8 cellular contexts compared by ENCODE assay signal in genomic region chr4:48015678-48016077, GRCh38. TPM values are rescaled to one million over a fixed set of nuclear protein-coding genes. Genes with fewer than 3 reads are reported as not detected.
DNase-seq lines count a peak whose midpoint lies in the region; ATAC-seq lines count a peak whose summit lies in the region.

No MANE protein-coding gene starts in this region.

- H3K27ac Mint-ChIP-seq in activated CD4-positive, alpha-beta T cell treated with anti-CD3 and anti-CD28 coated beads for 36 hours = peak overlapping the region; percentile 14
- H3K27ac Mint-ChIP-seq in activated T-helper 1 cell treated with anti-CD3 and anti-CD28 coated beads, Interleukin-12 subunit alpha, Interleukin-12 subunit beta, Interleukin-2, Interleukin-4 antibody, amounts not matched to agents 30 ng/mL and 10 ng/mL and 1 ng/mL, durations not matched to agents 14 hours and 24 hours and 36 hours = no peak overlapping the region
- H3K27ac Mint-ChIP-seq in immature natural killer cell = no peak overlapping the region
- H3K27ac Mint-ChIP-seq in stimulated activated naive CD8-positive, alpha-beta T cell treated with anti-CD3 and anti-CD28 coated beads, Interleukin-15, amount 100 ng/mL, for 72 hours = no peak overlapping the region

- POLR2A ChIA-PET in activated CD4-positive, alpha-beta T cell treated with anti-CD3 and anti-CD28 coated beads for 36 hours (lab: Charles Lee) = no interaction called here

- intact Hi-C loops in activated CD4-positive, alpha-beta T cell treated with anti-CD3 and anti-CD28 coated beads for 36 hours (cut with DNase I, micrococcal nuclease) = loop anchor here (1.0 to 5.0 kb wide), 4 partner anchors 72 to 325 kb away; partner anchors contain the start of genes NFXL1 (in 1 of the 2), SLAIN2 (in 1 of the 2) and TEC (in 1 of the 2)
- intact Hi-C loops in activated T-helper 1 cell treated with anti-CD3 and anti-CD28 coated beads, Interleukin-12 subunit alpha, Interleukin-12 subunit beta, Interleukin-2, Interleukin-4 antibody, amounts not matched to agents 30 ng/mL and 10 ng/mL and 1 ng/mL, durations not matched to agents 14 hours and 24 hours and 36 hours (cut with micrococcal nuclease) = loop anchor here (1.0 to 10.0 kb wide), 6 partner anchors 12 to 551 kb away; partner anchors contain the start of genes COMMD8, NFXL1 and TEC

- DNase-seq in activated CD4-positive, alpha-beta T cell treated with anti-CD3 and anti-CD28 coated beads for 36 hours = no peak
- no peak for DNase-seq in activated CD4-positive, alpha-beta T cell treated with anti-CD3 and anti-CD28 coated beads, Interleukin-2, amount 50 U/mL, for 4 hours
- no peak for DNase-seq in activated T-helper 1 cell treated with anti-CD3 and anti-CD28 coated beads, Interleukin-12 subunit alpha, Interleukin-12 subunit beta, Interleukin-2, Interleukin-4 antibody, amounts not matched to agents 30 ng/mL and 10 ng/mL and 1 ng/mL, durations not matched to agents 14 hours and 24 hours and 36 hours (ENCODE audit: low spot score)
- DNase-seq in immature natural killer cell = no peak
- no peak for DNase-seq in stimulated activated naive CD8-positive, alpha-beta T cell treated with anti-CD3 and anti-CD28 coated beads, Interleukin-15, amount 100 ng/mL, for 72 hours
- no peak for DNase-seq in HUDEP-2 (lab: John Stamatoyannopoulos, UW; ENCODE audit: unreplicated experiment in 76 of 76)
- DNase-seq in SIG-M5 (lab: John Stamatoyannopoulos, UW) = no peak

- no peak for ATAC-seq in activated CD4-positive, alpha-beta T cell treated with anti-CD3 and anti-CD28 coated beads for 36 hours
- ATAC-seq in stimulated activated naive CD8-positive, alpha-beta T cell treated with anti-CD3 and anti-CD28 coated beads, Interleukin-15, amount 100 ng/mL, for 72 hours = no peak
- ATAC-seq in HG03457 (IDR thresholded peaks at IDR 0.05; ENCODE audit: unreplicated experiment) = no peak

- peaks cover 24% of the 10 kb centered on the region for H3K4me1 Mint-ChIP-seq in activated CD4-positive, alpha-beta T cell treated with anti-CD3 and anti-CD28 coated beads for 36 hours
- H3K4me1 Mint-ChIP-seq in activated T-helper 1 cell treated with anti-CD3 and anti-CD28 coated beads, Interleukin-12 subunit alpha, Interleukin-12 subunit beta, Interleukin-2, Interleukin-4 antibody, amounts not matched to agents 30 ng/mL and 10 ng/mL and 1 ng/mL, durations not matched to agents 14 hours and 24 hours and 36 hours (ENCODE audit: low read depth) = peaks cover 6% of the 10 kb centered on the region
- H3K4me1 Mint-ChIP-seq in immature natural killer cell = peaks cover 8 to 12% of the 10 kb centered on the region in 2 donors
- H3K4me1 Mint-ChIP-seq in stimulated activated naive CD8-positive, alpha-beta T cell treated with anti-CD3 and anti-CD28 coated beads, Interleukin-15, amount 100 ng/mL, for 72 hours = peaks cover 35% of the 10 kb centered on the region

- CTCF ChIA-PET in activated CD4-positive, alpha-beta T cell treated with anti-CD3 and anti-CD28 coated beads for 36 hours (lab: Charles Lee) = interaction anchor here (0.8 to 5.3 kb wide), 5 partner anchors 17 to 73 kb away, joined by 3 to 64 read pairs (median 3); no protein-coding TSS in a partner anchor

- H3K27me3 Mint-ChIP-seq in activated CD4-positive, alpha-beta T cell treated with anti-CD3 and anti-CD28 coated beads for 36 hours = peaks cover 18% of the 10 kb centered on the region
- H3K27me3 Mint-ChIP-seq in activated T-helper 1 cell treated with anti-CD3 and anti-CD28 coated beads, Interleukin-12 subunit alpha, Interleukin-12 subunit beta, Interleukin-2, Interleukin-4 antibody, amounts not matched to agents 30 ng/mL and 10 ng/mL and 1 ng/mL, durations not matched to agents 14 hours and 24 hours and 36 hours (ENCODE audit: insufficient read depth) = peaks cover 28% of the 10 kb centered on the region
- H3K27me3 Mint-ChIP-seq in immature natural killer cell (ENCODE audit: low read depth in 3 of 3) = peaks cover 10 to 20% (median 14%) of the 10 kb centered on the region in 3 donors
- H3K27me3 Mint-ChIP-seq in stimulated activated naive CD8-positive, alpha-beta T cell treated with anti-CD3 and anti-CD28 coated beads, Interleukin-15, amount 100 ng/mL, for 72 hours = peaks cover 65% of the 10 kb centered on the region

- H3K9me3 Mint-ChIP-seq in activated CD4-positive, alpha-beta T cell treated with anti-CD3 and anti-CD28 coated beads for 36 hours (ENCODE audit: low read depth) = no peaks in the 10 kb centered on the region
- peaks cover 10% of the 10 kb centered on the region for H3K9me3 Mint-ChIP-seq in activated T-helper 1 cell treated with anti-CD3 and anti-CD28 coated beads, Interleukin-12 subunit alpha, Interleukin-12 subunit beta, Interleukin-2, Interleukin-4 antibody, amounts not matched to agents 30 ng/mL and 10 ng/mL and 1 ng/mL, durations not matched to agents 14 hours and 24 hours and 36 hours
- peaks cover 0 to 2% (median 0%) of the 10 kb centered on the region in 6 donors for H3K9me3 Mint-ChIP-seq in immature natural killer cell
- peaks cover 0 to 4% of the 10 kb centered on the region in 2 donors for H3K9me3 Mint-ChIP-seq in stimulated activated naive CD8-positive, alpha-beta T cell treated with anti-CD3 and anti-CD28 coated beads, Interleukin-15, amount 100 ng/mL, for 72 hours

- peak overlapping the region; percentile 76 for H3K4me3 Mint-ChIP-seq in activated CD4-positive, alpha-beta T cell treated with anti-CD3 and anti-CD28 coated beads for 36 hours
- peak overlapping the region; percentile 80 for H3K4me3 Mint-ChIP-seq in activated T-helper 1 cell treated with anti-CD3 and anti-CD28 coated beads, Interleukin-12 subunit alpha, Interleukin-12 subunit beta, Interleukin-2, Interleukin-4 antibody, amounts not matched to agents 30 ng/mL and 10 ng/mL and 1 ng/mL, durations not matched to agents 14 hours and 24 hours and 36 hours
- peak overlapping the region; percentile 80 to 94 (median 87) for H3K4me3 Mint-ChIP-seq in immature natural killer cell
- H3K4me3 Mint-ChIP-seq in stimulated activated naive CD8-positive, alpha-beta T cell treated with anti-CD3 and anti-CD28 coated beads, Interleukin-15, amount 100 ng/mL, for 72 hours = peak overlapping the region; percentile 71 to 90

- no peaks in the 10 kb centered on the region for H3K36me3 Mint-ChIP-seq in activated CD4-positive, alpha-beta T cell treated with anti-CD3 and anti-CD28 coated beads for 36 hours (ENCODE audit: low read depth)
- no peaks in the 10 kb centered on the region for H3K36me3 Mint-ChIP-seq in activated T-helper 1 cell treated with anti-CD3 and anti-CD28 coated beads, Interleukin-12 subunit alpha, Interleukin-12 subunit beta, Interleukin-2, Interleukin-4 antibody, amounts not matched to agents 30 ng/mL and 10 ng/mL and 1 ng/mL, durations not matched to agents 14 hours and 24 hours and 36 hours (ENCODE audit: low read depth)
- no peaks in the 10 kb centered on the region for H3K36me3 Mint-ChIP-seq in immature natural killer cell

RNA-seq across cellular contexts. Expression of gene CNGA1, which starts 0.8 kb away (rescaled TPM):
- total RNA-seq in activated CD4-positive, alpha-beta T cell treated with anti-CD3 and anti-CD28 coated beads for 36 hours = under 1 TPM; 0.16 to 0.30 TPM
- not detected in 2 replicates for total RNA-seq in activated T-helper 1 cell treated with anti-CD3 and anti-CD28 coated beads, Interleukin-12 subunit alpha, Interleukin-12 subunit beta, Interleukin-2, Interleukin-4 antibody, amounts not matched to agents 30 ng/mL and 10 ng/mL and 1 ng/mL, durations not matched to agents 14 hours and 24 hours and 36 hours
- polyA plus RNA-seq in immature natural killer cell = not detected

RNA-seq across cellular contexts. Expression of gene NIPAL1, which starts 0.9 kb away (rescaled TPM):
- total RNA-seq in activated CD4-positive, alpha-beta T cell treated with anti-CD3 and anti-CD28 coated beads for 36 hours = 1 to 10 TPM; 1.6 to 1.8 TPM
- 2.0 and 2.5 TPM in 2 replicates for total RNA-seq in activated T-helper 1 cell treated with anti-CD3 and anti-CD28 coated beads, Interleukin-12 subunit alpha, Interleukin-12 subunit beta, Interleukin-2, Interleukin-4 antibody, amounts not matched to agents 30 ng/mL and 10 ng/mL and 1 ng/mL, durations not matched to agents 14 hours and 24 hours and 36 hours
- not detected for polyA plus RNA-seq in immature natural killer cell
